ENCODE assay signal across 8 cellular contexts in genomic region chrX:54182864-54183613, GRCh38. TPM values are rescaled to one million over a fixed set of nuclear protein-coding genes. Genes with fewer than 3 reads are reported as not detected.
DNase-seq lines count a peak whose midpoint lies in the region; ATAC-seq and TF ChIP-seq lines count a peak whose summit lies in the region.

FAM120C (minus strand) TSS chrX:54183254; CDS start chrX:54183198, 56 bp downstream.

- H3K36me3 ChIP-seq in left lung = no peaks in the 10 kb centered on the region

- DNase-seq in AG08396 (ENCODE audit: low spot score) (peak; percentile 89), NCI-H524 treated with DMSO at 0.1 percent for 48 hours (lab: John Stamatoyannopoulos, UW) (peak; percentile 52), coronary artery (ENCODE audit: low spot score) (peak; percentile 85), left lung (peak; percentile 75 to 82)
- DNase-seq in activated CD4-positive, alpha-beta T cell treated with anti-CD3 and anti-CD28 coated beads for 48 hours = peak; percentile 74
- DNase-seq in stimulated activated CD4-positive, alpha-beta T cell treated with anti-CD3 and anti-CD28 coated beads, Interleukin-2, amount 100 ng/mL, for 24 hours = peak; percentile 66 to 72

- intact Hi-C loops in left lung (cut with DNase I) = no loop called here

- peaks cover 10 to 18% of the 10 kb centered on the region in 2 donors for H3K4me1 ChIP-seq in left lung

- H3K4me3 ChIP-seq in coronary artery = peak within 1 kb of the TSS; percentile 93
- peak within 1 kb of the TSS; percentile 62 to 70 for H3K4me3 ChIP-seq in left lung

- H3K27ac ChIP-seq in coronary artery (peak within 1 kb of the TSS; percentile 72 to 96), left lung (peak within 1 kb of the TSS; percentile 76 to 86)

- TF ChIP-seq CTCF in coronary artery (IDR thresholded peaks at IDR 0.05) = no peak
- TF ChIP-seq CTCF in left lung (IDR thresholded peaks at IDR 0.05) = no peak

- H3K9me3 ChIP-seq in left lung = no peaks in the 10 kb centered on the region

- ATAC-seq in GM19023 (IDR thresholded peaks at IDR 0.05; ENCODE audit: unreplicated experiment) = peak; percentile 52
- ATAC-seq in HG03342 (IDR thresholded peaks at IDR 0.05; ENCODE audit: unreplicated experiment) = peak; percentile 33
- peak; percentile 88 for ATAC-seq in left lung

- H3K27me3 ChIP-seq in left lung = no peaks in the 10 kb centered on the region

RNA-seq across cellular contexts. Expression of gene FAM120C, which starts in this region (rescaled TPM):
- total RNA-seq in left lung = 10 to 100 TPM in 1 of 2 donors, 1 to 10 TPM in 1; 7.4 to 11.3 TPM

Comparison
In these comparisons a context has a peak if more than half of its experiments do, and no peak if none do; other contexts are left out.
1. Peak in every context shown above with its lines: DNase-seq, ATAC-seq, H3K4me3 ChIP-seq and H3K27ac ChIP-seq.
2. ATAC-seq: peak in every context shown above with its lines; median percentile 88 in left lung; 52 in GM19023; 33 in HG03342.